ENCODE assay signal across 22 cellular contexts in the genomic region with DNA sequence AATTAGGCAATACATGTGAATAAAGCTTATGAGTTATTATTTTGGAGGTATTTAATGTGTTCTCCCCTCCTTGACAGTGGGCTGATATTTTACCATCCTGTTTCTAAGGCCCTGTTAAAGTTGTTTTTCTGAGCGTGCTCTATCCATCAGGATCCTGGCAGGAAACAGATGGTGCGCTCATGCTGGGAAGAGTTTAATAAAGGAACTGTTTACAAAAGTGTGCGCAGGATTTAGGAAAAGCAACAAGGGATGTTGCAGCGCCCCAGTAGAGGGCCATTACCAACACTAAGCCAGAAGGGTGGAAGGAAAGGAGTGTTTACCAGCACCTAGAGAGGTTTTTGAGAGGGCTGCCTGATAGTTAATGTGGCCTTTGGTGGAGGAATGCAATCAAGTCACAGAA.
DNase-seq lines count a peak whose midpoint lies in the region; ATAC-seq, FAIRE-seq and TF ChIP-seq lines count a peak whose summit lies in the region.
"Had no signal": no experiment of that assay in that cellular context is flagged by ENCODE, and none has a peak within 500 bp of the region (broad histone marks: within the 10 kb centered on the region; RNA-seq: fewer than 3 reads in every experiment).

No MANE protein-coding gene starts in this region.

- no peaks in the 10 kb centered on the region for H3K36me3 Mint-ChIP-seq in activated naive CD4-positive, alpha-beta T cell treated with anti-CD3 and anti-CD28 coated beads, Interleukin-2, amount 50 U/mL, for 72 hours
- H3K36me3 Mint-ChIP-seq: natural killer cell had no signal

- in situ Hi-C loops in GM13976 (cut with MboI; ENCODE audit: low sequenced_read_pairs, unreplicated experiment) = no loop called here

- TF ChIP-seq CTCF in GM13976 (IDR thresholded peaks at IDR 0.05; ENCODE audit: borderline replicate concordance, control extremely low read depth, extremely low read depth, insufficient read depth, missing control alignments) (no peak), Peyer's patch (IDR thresholded peaks at IDR 0.05) (no peak)

- no peak for TF ChIP-seq POLR2A in Peyer's patch (IDR thresholded peaks at IDR 0.05)

- no peaks in the 10 kb centered on the region for H3K9me3 ChIP-seq in Peyer's patch
- H3K9me3 ChIP-seq: lower lobe of right lung had no signal

- H3K36me3 ChIP-seq in Peyer's patch = no peaks in the 10 kb centered on the region
- H3K36me3 ChIP-seq: lower lobe of right lung had no signal

- no peaks in the 10 kb centered on the region for H3K4me1 ChIP-seq in Peyer's patch
- H3K4me1 ChIP-seq: foreskin keratinocyte had no signal

- no peak overlapping the region for H3K4me3 ChIP-seq in Peyer's patch
- H3K4me3 ChIP-seq: GM12878, lower lobe of right lung had no signal

- no peaks in the 10 kb centered on the region for H3K27me3 ChIP-seq in Peyer's patch
- H3K27me3 ChIP-seq: foreskin keratinocyte had no signal

- peak; percentile 9 for FAIRE-seq in islet of Langerhans (lab: Jason Lieb, UNC)
- FAIRE-seq: G401.6, GM12878 had no signal

- no peak overlapping the region for H3K27ac Mint-ChIP-seq in activated naive CD4-positive, alpha-beta T cell treated with anti-CD3 and anti-CD28 coated beads, Interleukin-2, amount 50 U/mL, for 72 hours
- H3K27ac Mint-ChIP-seq: activated CD8-positive, alpha-beta T cell treated with anti-CD3 and anti-CD28 coated beads for 36 hours; CD4-positive, alpha-beta T cell; natural killer cell had no signal

- no peaks in the 10 kb centered on the region for H3K9me3 Mint-ChIP-seq in activated naive CD4-positive, alpha-beta T cell treated with anti-CD3 and anti-CD28 coated beads, Interleukin-2, amount 50 U/mL, for 72 hours
- H3K9me3 Mint-ChIP-seq: activated CD8-positive, alpha-beta T cell treated with anti-CD3 and anti-CD28 coated beads for 36 hours; CD4-positive, alpha-beta T cell; central memory CD8-positive, alpha-beta T cell; natural killer cell had no signal

- H3K27ac ChIP-seq in Peyer's patch = peak overlapping the region in 1 of 4 donors; percentile 17
- H3K27ac ChIP-seq: foreskin keratinocyte, KMS-11, lower lobe of right lung, VCaP had no signal

- DNase-seq in Ammon's horn (ENCODE audit: low spot score) (peak; percentile 18), NCI-H1417 (lab: John Stamatoyannopoulos, UW) (peak in 2 of 3 experiments; percentile 91 to 95), NCI-H524 treated with DMSO at 0.1 percent for 48 hours (lab: John Stamatoyannopoulos, UW) (peak; percentile 73), GM13976 (ENCODE audit: low spot score) (no peak), Peyer's patch (no peak), HUDEP-2 (lab: John Stamatoyannopoulos, UW; ENCODE audit: unreplicated experiment in 76 of 76) (no peak)
- no peak for DNase-seq in activated naive CD4-positive, alpha-beta T cell treated with anti-CD3 and anti-CD28 coated beads, Interleukin-2, amount 50 U/mL, for 72 hours (ENCODE audit: low spot score in 2 of 2)
- DNase-seq: activated CD8-positive, alpha-beta T cell treated with anti-CD3 and anti-CD28 coated beads for 36 hours; CD4-positive, alpha-beta T cell; foreskin keratinocyte; lower lobe of right lung; natural killer cell; NCI-H1048; stimulated activated CD4-positive, alpha-beta T cell treated with anti-CD3 and anti-CD28 coated beads, Interleukin-15, amount 100 ng/mL, for 24 hours; stimulated activated naive CD4-positive, alpha-beta T cell treated with Interleukin-2 at 50 U/mL for 16 hours had no signal

- no peak for ATAC-seq in activated naive CD4-positive, alpha-beta T cell treated with anti-CD3 and anti-CD28 coated beads, Interleukin-2, amount 50 U/mL, for 72 hours
- ATAC-seq: activated CD8-positive, alpha-beta T cell treated with anti-CD3 and anti-CD28 coated beads for 36 hours; foreskin keratinocyte; GM12878; lower lobe of right lung; natural killer cell; Right ventricle myocardium inferior had no signal

Comparison
In these comparisons a context has a peak if more than half of its experiments do, and no peak if none do; other contexts are left out.
1. DNase-seq: peak in Ammon's horn (single experiment), NCI-H1417 (2 of 3) and NCI-H524 treated with DMSO at 0.1 percent for 48 hours (single experiment); none in activated naive CD4-positive, alpha-beta T cell treated with anti-CD3 and anti-CD28 coated beads, Interleukin-2, amount 50 U/mL, for 72 hours (0 of 2), GM13976 (single experiment), Peyer's patch (0 of 3) and HUDEP-2 (0 of 76).